In genomic region chr1:232628335-232629214, GRCh38 we compare ENCODE assay signal across 8 cellular contexts. TPM values are rescaled to one million over a fixed set of nuclear protein-coding genes. Genes with fewer than 3 reads are reported as not detected.
DNase-seq lines count a peak whose midpoint lies in the region; ATAC-seq and TF ChIP-seq lines count a peak whose summit lies in the region.

No MANE protein-coding gene starts in this region.

- TF ChIP-seq EP300 in suprapubic skin (IDR thresholded peaks at IDR 0.05), result no peak

- H3K27ac Mint-ChIP-seq in activated CD4-positive, alpha-beta T cell treated with anti-CD3 and anti-CD28 coated beads, Interleukin-2, amount 10 ng/mL, durations not matched to agents 7 days and 5 days, result no peak overlapping the region

- H3K9me3 ChIP-seq in breast epithelium, result no peaks in the 10 kb centered on the region
- H3K9me3 ChIP-seq in suprapubic skin, result no peaks in the 10 kb centered on the region

- TF ChIP-seq POLR2A in breast epithelium (IDR thresholded peaks at IDR 0.05) (no peak), suprapubic skin (IDR thresholded peaks at IDR 0.05) (no peak)

- peak overlapping the region; percentile 94 to 96 for H3K27ac ChIP-seq in breast epithelium
- H3K27ac ChIP-seq in layer of hippocampus (ENCODE audit: low read depth, low read length), result peak overlapping the region; percentile 22
- peak overlapping the region; percentile 89 for H3K27ac ChIP-seq in suprapubic skin

- ATAC-seq in GM21381 (IDR thresholded peaks at IDR 0.05; ENCODE audit: unreplicated experiment), result no peak

- peaks cover 31% of the 10 kb centered on the region for H3K4me1 Mint-ChIP-seq in activated CD4-positive, alpha-beta T cell treated with anti-CD3 and anti-CD28 coated beads, Interleukin-2, amount 10 ng/mL, durations not matched to agents 7 days and 5 days

- no peaks in the 10 kb centered on the region for H3K36me3 Mint-ChIP-seq in activated CD4-positive, alpha-beta T cell treated with anti-CD3 and anti-CD28 coated beads, Interleukin-2, amount 10 ng/mL, durations not matched to agents 7 days and 5 days (ENCODE audit: low read depth)

- peaks cover 38% of the 10 kb centered on the region for H3K27me3 Mint-ChIP-seq in activated CD4-positive, alpha-beta T cell treated with anti-CD3 and anti-CD28 coated beads, Interleukin-2, amount 10 ng/mL, durations not matched to agents 7 days and 5 days

- CTCF ChIA-PET in activated CD4-positive, alpha-beta T cell treated with anti-CD3 and anti-CD28 coated beads, Interleukin-2, amount 10 ng/mL, durations not matched to agents 7 days and 5 days (lab: Charles Lee), result interaction anchor here (1.0 to 1.3 kb wide), 3 partner anchors 34 to 51 kb away, joined by 3 to 6 read pairs (median 4); no protein-coding TSS in a partner anchor

- intact Hi-C loops in breast epithelium (cut with DNase I; ENCODE audit: low total_unique reads), result no loop called here

- H3K9me3 Mint-ChIP-seq in activated CD4-positive, alpha-beta T cell treated with anti-CD3 and anti-CD28 coated beads, Interleukin-2, amount 10 ng/mL, durations not matched to agents 7 days and 5 days, result no peaks in the 10 kb centered on the region

- no peaks in the 10 kb centered on the region for H3K36me3 ChIP-seq in breast epithelium
- H3K36me3 ChIP-seq in suprapubic skin, result no peaks in the 10 kb centered on the region

- H3K4me3 Mint-ChIP-seq in activated CD4-positive, alpha-beta T cell treated with anti-CD3 and anti-CD28 coated beads, Interleukin-2, amount 10 ng/mL, durations not matched to agents 7 days and 5 days, result peak overlapping the region; percentile 74

- 13% methylated on average over 11 of the region's 11 CpGs for WGBS in suprapubic skin

- peak in 2 of 3 donors; percentile 22 to 25 for TF ChIP-seq CTCF in breast epithelium (IDR thresholded peaks at IDR 0.05)
- no peak for TF ChIP-seq CTCF in suprapubic skin (IDR thresholded peaks at IDR 0.05)

- peaks cover 3 to 7% of the 10 kb centered on the region in 2 donors for H3K4me1 ChIP-seq in breast epithelium
- H3K4me1 ChIP-seq in suprapubic skin, result peaks cover 43% of the 10 kb centered on the region

- H3K27me3 ChIP-seq in breast epithelium, result no peaks in the 10 kb centered on the region
- H3K27me3 ChIP-seq in layer of hippocampus (ENCODE audit: control insufficient read depth, insufficient read depth, low read length), result no peaks in the 10 kb centered on the region
- H3K27me3 ChIP-seq in suprapubic skin, result no peaks in the 10 kb centered on the region

- H3K4me3 ChIP-seq in breast epithelium, result peak overlapping the region; percentile 72 to 89 (median 83)
- peak overlapping the region; percentile 93 for H3K4me3 ChIP-seq in suprapubic skin

- POLR2A ChIA-PET in activated CD4-positive, alpha-beta T cell treated with anti-CD3 and anti-CD28 coated beads, Interleukin-2, amount 10 ng/mL, durations not matched to agents 7 days and 5 days (lab: Charles Lee), result interaction anchor here (0.7 kb wide), 1 partner anchor 282 kb away, joined by 4 read pairs; no protein-coding TSS in a partner anchor

- DNase-seq in activated CD4-positive, alpha-beta T cell treated with anti-CD3 and anti-CD28 coated beads, Interleukin-2, amount 10 ng/mL, durations not matched to agents 7 days and 5 days, result no peak
- no peak for DNase-seq in activated CD4-positive, alpha-beta T cell treated with anti-CD3 and anti-CD28 coated beads for 48 hours
- DNase-seq in NCI-H748 treated with DMSO at 0.1 percent for 48 hours (lab: John Stamatoyannopoulos, UW), result peak; percentile 38
- DNase-seq in breast epithelium (ENCODE audit: low spot score in 2 of 2), result no peak
- DNase-seq in suprapubic skin (ENCODE audit: low spot score in 2 of 2), result no peak
- DNase-seq in LoVo (ENCODE audit: low spot score), result no peak

RNA-seq across cellular contexts. Expression of gene SIPA1L2, which starts 1.4 kb away (rescaled TPM):
- under 1 TPM; 0.62 to 0.77 TPM for total RNA-seq in activated CD4-positive, alpha-beta T cell treated with anti-CD3 and anti-CD28 coated beads, Interleukin-2, amount 10 ng/mL, durations not matched to agents 7 days and 5 days
- 10 to 100 TPM; 16.3 to 46.9 (median 35.9) TPM for total RNA-seq in breast epithelium
- total RNA-seq in suprapubic skin, result 10 to 100 TPM; 14.8 to 25.1 (median 20.8) TPM

Comparison
In these comparisons a context has a peak if more than half of its experiments do, and no peak if none do; other contexts are left out.
1. H3K27ac ChIP-seq: peak in every context shown above with its lines; median percentile 95 in breast epithelium; 89 in suprapubic skin; 22 in layer of hippocampus.
2. CTCF ChIP-seq: peak in breast epithelium (2 of 3); none in suprapubic skin (0 of 2).
3. RNA of gene SIPA1L2, which starts 1.4 kb away (total RNA-seq): 16.3 to 46.9 TPM in breast epithelium and 14.8 to 25.1 TPM in suprapubic skin; 0.62 to 0.77 TPM in activated CD4-positive, alpha-beta T cell treated with anti-CD3 and anti-CD28 coated beads, Interleukin-2, amount 10 ng/mL, durations not matched to agents 7 days and 5 days; every median in the first group is over 4 times any median in the second.